In the genomic region with DNA sequence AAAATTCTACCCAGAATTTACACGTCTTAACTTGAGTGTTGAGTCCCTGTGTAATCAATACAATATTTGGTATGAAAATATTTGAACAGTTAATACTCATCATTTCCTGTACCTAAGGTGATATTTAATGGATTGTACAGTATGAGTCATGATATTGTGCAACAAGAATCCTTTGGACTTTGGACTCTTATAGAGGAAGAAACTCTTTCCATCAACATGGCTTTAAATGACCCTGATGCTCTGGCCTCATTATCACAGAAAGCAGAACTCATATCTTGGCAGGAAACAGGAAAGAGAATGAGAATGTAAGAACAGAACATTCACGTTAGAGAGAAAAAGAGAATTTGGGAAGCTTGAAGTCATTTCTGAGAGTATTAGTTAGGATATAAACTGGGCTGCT, we compare ENCODE assay signal across 13 cellular contexts.
DNase-seq lines count a peak whose midpoint lies in the region; ATAC-seq, FAIRE-seq and TF ChIP-seq lines count a peak whose summit lies in the region.
"Had no signal": no experiment of that assay in that cellular context is flagged by ENCODE, and none has a peak within 500 bp of the region (broad histone marks: within the 10 kb centered on the region; RNA-seq: fewer than 3 reads in every experiment).

No MANE protein-coding gene starts in this region.

- ATAC-seq in pancreas (peak; percentile 98), GM21515 (IDR thresholded peaks at IDR 0.05; ENCODE audit: unreplicated experiment) (no peak), HG02763 (IDR thresholded peaks at IDR 0.05; ENCODE audit: unreplicated experiment) (no peak), natural killer cell (no peak)

- H3K4me3 Mint-ChIP-seq in natural killer cell, result no peak overlapping the region
- H3K4me3 Mint-ChIP-seq: activated naive CD8-positive, alpha-beta T cell had no signal

- TF ChIP-seq CTCF in pancreas (IDR thresholded peaks at IDR 0.05), result no peak
- TF ChIP-seq CTCF in natural killer cell (IDR thresholded peaks at IDR 0.05), result no peak

- H3K36me3 ChIP-seq in pancreas, result no peaks in the 10 kb centered on the region

- H3K4me1 Mint-ChIP-seq in natural killer cell, result no peaks in the 10 kb centered on the region

- FAIRE-seq in colon (lab: Jason Lieb, UNC) (peak; percentile 78), pancreas (lab: Jason Lieb, UNC) (peak; percentile 77)

- no peaks in the 10 kb centered on the region for H3K36me3 Mint-ChIP-seq in natural killer cell

- peak; percentile 54 for DNase-seq in HPDE6-E6E7 (ENCODE audit: extremely low spot score)
- peak; percentile 93 for DNase-seq in NOMO-1 treated with DMSO at 0.1 percent for 48 hours (lab: John Stamatoyannopoulos, UW; ENCODE audit: unreplicated experiment)
- DNase-seq in pancreas, result peak in 2 of 6 donors; percentile 25 to 31
- no peak for DNase-seq in natural killer cell
- DNase-seq: activated CD4-positive, alpha-beta T cell treated with anti-CD3 and anti-CD28 coated beads, Interleukin-2, amount 50 U/mL, for 4 hours; effector CD4-positive, alpha-beta T cell; Right ventricle myocardium superior; stimulated activated CD4-positive, alpha-beta T cell treated with anti-CD3 and anti-CD28 coated beads, Interleukin-12 subunit alpha, Interleukin-12 subunit beta, amount 100 ng/mL, for 4 hours; stimulated activated CD8-positive, alpha-beta memory T cell treated with anti-CD3 and anti-CD28 coated beads, Interleukin-4, amount 100 ng/mL, for 48 hours had no signal

- no peak overlapping the region for H3K27ac Mint-ChIP-seq in natural killer cell
- H3K27ac Mint-ChIP-seq: activated naive CD8-positive, alpha-beta T cell had no signal

- no peaks in the 10 kb centered on the region for H3K9me3 Mint-ChIP-seq in natural killer cell

- no peaks in the 10 kb centered on the region for H3K9me3 ChIP-seq in pancreas

- peak overlapping the region in 2 of 4 donors; percentile 63 to 75 for H3K27ac ChIP-seq in pancreas

- H3K27me3 Mint-ChIP-seq in natural killer cell (ENCODE audit: low read depth in 2 of 2), result no peaks in the 10 kb centered on the region
- H3K27me3 Mint-ChIP-seq: activated naive CD8-positive, alpha-beta T cell had no signal

- H3K4me1 ChIP-seq in pancreas, result peaks cover 10 to 17% (median 12%) of the 10 kb centered on the region in 3 donors

- H3K4me3 ChIP-seq in pancreas, result no peak overlapping the region

- 6 to 10% methylated on average over 2 of the region's 2 CpGs for WGBS in pancreas, 2 donors

- intact Hi-C loops in pancreas (cut with DNase I), result no loop called here
- intact Hi-C loops in natural killer cell (cut with micrococcal nuclease), result no loop called here

- H3K27me3 ChIP-seq in pancreas, result no peaks in the 10 kb centered on the region

Comparison
In these comparisons a context has a peak if more than half of its experiments do, and no peak if none do; other contexts are left out.
1. ATAC-seq: peak in pancreas (4 of 4); none in GM21515 (single experiment), HG02763 (single experiment) and natural killer cell (0 of 3).